Comparison of ENCODE assay signal across 1 cellular context in the genomic region with DNA sequence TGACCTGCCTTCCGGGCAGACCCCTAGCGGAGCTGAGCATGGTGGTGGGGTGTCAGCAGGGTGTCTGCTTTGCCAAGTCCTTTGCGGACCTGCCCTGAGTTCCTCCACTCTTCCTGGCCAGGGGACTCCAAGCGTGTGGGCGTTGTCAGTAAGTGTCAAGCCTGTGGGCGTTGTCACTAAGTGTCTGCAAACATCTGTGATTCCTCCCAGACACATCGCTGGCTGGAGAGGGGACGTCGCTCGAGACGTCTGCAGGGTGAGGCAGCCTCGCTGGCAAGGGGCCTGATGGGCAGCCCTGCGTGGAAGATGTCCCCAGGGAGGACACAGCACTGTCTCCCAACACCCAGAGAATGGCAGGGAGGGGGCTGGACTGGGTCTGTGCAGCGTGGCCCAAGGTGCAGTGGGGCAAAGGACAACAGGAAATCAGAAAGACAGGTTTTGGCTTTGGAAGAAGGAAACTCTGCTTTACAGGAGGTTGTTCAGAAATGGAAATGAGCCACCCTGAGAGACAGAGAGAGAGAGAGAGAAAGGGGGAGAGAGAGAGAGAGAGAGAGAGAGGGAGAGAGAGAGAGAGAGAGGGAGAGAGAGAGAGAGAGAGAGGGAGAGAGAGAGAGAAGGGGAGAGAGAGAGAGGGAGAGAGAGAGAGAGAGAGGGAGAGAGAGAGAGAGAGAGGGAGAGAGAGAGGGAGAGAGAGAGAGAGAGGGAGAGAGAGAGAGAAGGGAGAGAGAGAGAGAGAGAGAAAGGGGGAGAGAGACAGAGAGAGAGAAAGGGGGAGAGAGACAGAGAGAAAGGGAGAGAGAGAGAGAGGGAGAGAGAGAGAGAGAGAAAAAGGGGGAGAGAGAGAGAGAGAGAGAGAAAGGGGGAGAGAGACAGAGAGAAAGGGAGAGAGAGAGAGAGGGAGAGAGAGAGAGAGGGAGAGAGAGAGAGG.
TF ChIP-seq lines count a peak whose summit lies in the region.

No MANE protein-coding gene starts in this region.

TF ChIP-seq in IMR-90, 13 proteins besides CTCF, POLR2A, EP300 and RAD21:
- no peak for TF ChIP-seq MAFK (IDR thresholded peaks at IDR 0.05; ENCODE audit: low read depth, low read length)
TF ChIP-seq in IMR-90: peak in this region for 0.
